Comparison of ENCODE assay signal across 8 cellular contexts in genomic region chr16:48536600-48537200, GRCh38.
DNase-seq lines count a peak whose midpoint lies in the region; ATAC-seq and TF ChIP-seq lines count a peak whose summit lies in the region.

No MANE protein-coding gene starts in this region.

- no peak overlapping the region for H3K9ac ChIP-seq in rectal smooth muscle tissue (ENCODE audit: low read length)

- H3K27ac ChIP-seq in dorsolateral prefrontal cortex (peak overlapping the region in 53 of 59 donors; percentile 1 to 82 (median 58)), rectal smooth muscle tissue (ENCODE audit: low read depth, low read length) (peak overlapping the region; percentile 42)

- peaks cover 4% of the 10 kb centered on the region for H3K36me3 ChIP-seq in rectal smooth muscle tissue (ENCODE audit: control insufficient read depth, insufficient read depth, low read length)

- ATAC-seq in HG03442 (IDR thresholded peaks at IDR 0.05; ENCODE audit: unreplicated experiment) = peak; percentile 7

- H3K27me3 ChIP-seq in dorsolateral prefrontal cortex = no peaks in the 10 kb centered on the region
- H3K27me3 ChIP-seq in rectal smooth muscle tissue (ENCODE audit: control insufficient read depth, insufficient read depth, low read length) = no peaks in the 10 kb centered on the region

- in situ Hi-C loops in ACHN (cut with HindIII; ENCODE audit: low pct_ligation_motif_present, low pct_unique_long_range_greater_than_20kb, low sequenced_read_pairs) = no loop called here

- no peak overlapping the region for H3K4me3 ChIP-seq in dorsolateral prefrontal cortex
- no peak overlapping the region for H3K4me3 ChIP-seq in rectal smooth muscle tissue (ENCODE audit: low read length)

- intact Hi-C loops in dorsolateral prefrontal cortex (cut with DNase I) = no loop called here

- H3K4me1 ChIP-seq in rectal smooth muscle tissue (ENCODE audit: control insufficient read depth, insufficient read depth, low read length) = peaks cover 23% of the 10 kb centered on the region

- peak; percentile 53 for DNase-seq in activated CD8-positive, alpha-beta memory T cell treated with anti-CD3 and anti-CD28 coated beads, Interleukin-2, amount 50 U/mL, for 48 hours
- no peak for DNase-seq in activated CD8-positive, alpha-beta memory T cell treated with anti-CD3 and anti-CD28 coated beads, Interleukin-2, amount 50 U/mL, for 4 hours
- DNase-seq in dorsolateral prefrontal cortex (no peak), ACHN (no peak), NCI-H1436 (lab: John Stamatoyannopoulos, UW) (no peak), ureter (ENCODE audit: low spot score) (no peak)

- no peak for TF ChIP-seq CTCF in dorsolateral prefrontal cortex (IDR thresholded peaks at IDR 0.05 in 54 of 56, conservative IDR thresholded peaks at IDR 0.05 in 2 of 56; ENCODE audit: low read depth in 1 of 56, partially characterized antibody in 56 of 56)
